Comparison of ENCODE assay signal across 25 cellular contexts in genomic region chr6:30902709-30903108, GRCh38. TPM values are rescaled to one million over a fixed set of nuclear protein-coding genes. Genes with fewer than 3 reads are reported as not detected.
DNase-seq lines count a peak whose midpoint lies in the region; ATAC-seq, FAIRE-seq and TF ChIP-seq lines count a peak whose summit lies in the region.
"Had no signal": no experiment of that assay in that cellular context is flagged by ENCODE, and none has a peak within 500 bp of the region (broad histone marks: within the 10 kb centered on the region; RNA-seq: fewer than 3 reads in every experiment).

No MANE protein-coding gene starts in this region.

- H3K4me3 ChIP-seq in H1 (ENCODE audit: extremely low read depth in 1 of 4, insufficient read depth in 2 of 4, low read depth in 3 of 4, low read length in 4 of 4) (no peak overlapping the region), small intestine (ENCODE audit: low read depth in 1 of 2, low read length in 2 of 2) (no peak overlapping the region)
- H3K4me3 ChIP-seq: esophagus muscularis mucosa, gastrocnemius medialis, lung, tibial nerve had no signal

- H2AK5ac ChIP-seq in H1 (ENCODE audit: low read depth, low read length) = no peak overlapping the region

- peaks cover 2% of the 10 kb centered on the region for H3K27me3 Mint-ChIP-seq in activated naive CD8-positive, alpha-beta T cell treated with anti-CD3 and anti-CD28 coated beads, Interleukin-2, amount 10 ng/mL, durations not matched to agents 7 days and 5 days
- H3K27me3 Mint-ChIP-seq in activated naive CD8-positive, alpha-beta T cell treated with anti-CD3 and anti-CD28 coated beads, Interleukin-2, amount 50 U/mL, for 24 hours = no peaks in the 10 kb centered on the region
- H3K27me3 Mint-ChIP-seq in chondrocyte (ENCODE audit: low read depth) = no peaks in the 10 kb centered on the region
- H3K27me3 Mint-ChIP-seq: effector memory CD8-positive, alpha-beta T cell; stimulated activated naive CD8-positive, alpha-beta T cell treated with anti-CD3 and anti-CD28 coated beads, Interleukin-15, amount 100 ng/mL, for 72 hours had no signal

- TF ChIP-seq EP300 in H1 (IDR thresholded peaks at IDR 0.05; ENCODE audit: borderline replicate concordance in 1 of 2, low read depth in 2 of 2, low read length in 2 of 2) = no peak

- H3K14ac ChIP-seq in H1 (ENCODE audit: insufficient read length) = no peak overlapping the region

- H3K9me3 ChIP-seq in H1 (ENCODE audit: insufficient read depth in 2 of 2, low read depth in 1 of 2, low read length in 1 of 2) (no peaks in the 10 kb centered on the region), small intestine (ENCODE audit: control insufficient read depth, low read depth) (no peaks in the 10 kb centered on the region)
- H3K9me3 ChIP-seq: esophagus muscularis mucosa, gastrocnemius medialis, tibial nerve had no signal

- TF ChIP-seq POLR2A in H1 (IDR thresholded peaks at IDR 0.05; ENCODE audit: control extremely low read depth in 1 of 2, low read depth in 2 of 2, low read length in 2 of 2) = no peak

- H3K79me2 ChIP-seq in H1 (ENCODE audit: control insufficient read depth in 1 of 2, insufficient read depth in 2 of 2, low read length in 2 of 2) = no peaks in the 10 kb centered on the region

- H3K4me2 ChIP-seq in H1 (ENCODE audit: insufficient read depth in 1 of 2, low read depth in 2 of 2, low read length in 2 of 2) = no peak overlapping the region

- no peak overlapping the region for H2BK5ac ChIP-seq in H1 (ENCODE audit: low read depth, low read length)

- no peak overlapping the region for H3K9ac ChIP-seq in H1 (replicated peaks in 1 of 4; ENCODE audit: extremely low read depth in 1 of 4, low read depth in 3 of 4, low read length in 3 of 4)

- H3K36me3 ChIP-seq in H1 (ENCODE audit: control insufficient read depth in 2 of 4, insufficient read depth in 4 of 4, low read length in 3 of 4) (peaks cover 11 to 25% (median 22%) of the 10 kb centered on the region in 4 experiments), small intestine (ENCODE audit: control insufficient read depth in 2 of 2, insufficient read depth in 2 of 2, low read length in 2 of 2) (peaks cover 2 to 9% of the 10 kb centered on the region in 2 donors)

- H3K4me1 ChIP-seq in H1 (replicated peaks in 1 of 4; ENCODE audit: control insufficient read depth in 3 of 4, insufficient read depth in 4 of 4, low read length in 3 of 4) (0 out of 7 replicates have a peak, but pooled peaks cover 0 to 2% (median 0%) of the 10 kb centered on the region in 4 experiments), small intestine (ENCODE audit: control insufficient read depth in 2 of 2, insufficient read depth in 1 of 2, low read depth in 1 of 2, low read length in 1 of 2) (no peaks in the 10 kb centered on the region)

- FAIRE-seq in H1 (lab: Jason Lieb, UNC) = no peak
- no peak for FAIRE-seq in small intestine (lab: Jason Lieb, UNC)

- H3K27ac ChIP-seq in H1 (ENCODE audit: low read depth, low read length) (no peak overlapping the region), small intestine (ENCODE audit: low read depth in 1 of 2, low read length in 1 of 2) (no peak overlapping the region)
- H3K27ac ChIP-seq: 22Rv1, brain microvascular endothelial cell, esophagus muscularis mucosa, gastrocnemius medialis, tibial nerve had no signal

- H3K4ac ChIP-seq in H1 (replicated peaks; ENCODE audit: insufficient read length, low read depth, low read length) = no peak overlapping the region

- no peak overlapping the region for H3K18ac ChIP-seq in H1 (ENCODE audit: extremely low read depth, low read length)

- H3K4me1 Mint-ChIP-seq in activated naive CD8-positive, alpha-beta T cell treated with anti-CD3 and anti-CD28 coated beads, Interleukin-2, amount 10 ng/mL, durations not matched to agents 7 days and 5 days = peaks cover 12% of the 10 kb centered on the region
- peaks cover 17% of the 10 kb centered on the region for H3K4me1 Mint-ChIP-seq in activated naive CD8-positive, alpha-beta T cell treated with anti-CD3 and anti-CD28 coated beads, Interleukin-2, amount 50 U/mL, for 24 hours
- peaks cover 3% of the 10 kb centered on the region for H3K4me1 Mint-ChIP-seq in chondrocyte (ENCODE audit: low read depth)

- H2AFZ ChIP-seq in H1 (ENCODE audit: low read length) = no peak overlapping the region

- H3K4me3 Mint-ChIP-seq in activated naive CD8-positive, alpha-beta T cell treated with anti-CD3 and anti-CD28 coated beads, Interleukin-2, amount 10 ng/mL, durations not matched to agents 7 days and 5 days = no peak overlapping the region
- no peak overlapping the region for H3K4me3 Mint-ChIP-seq in activated naive CD8-positive, alpha-beta T cell treated with anti-CD3 and anti-CD28 coated beads, Interleukin-2, amount 50 U/mL, for 24 hours
- no peak overlapping the region for H3K4me3 Mint-ChIP-seq in chondrocyte (ENCODE audit: unreplicated experiment)
- H3K4me3 Mint-ChIP-seq: effector memory CD8-positive, alpha-beta T cell; stimulated activated naive CD8-positive, alpha-beta T cell treated with anti-CD3 and anti-CD28 coated beads, Interleukin-15, amount 100 ng/mL, for 72 hours had no signal

- H3K79me1 ChIP-seq in H1 (ENCODE audit: low read depth, low read length) = 0 out of 2 replicates have a peak, but pooled peaks cover 2% of the 10 kb centered on the region

- no peaks in the 10 kb centered on the region for H3K9me3 Mint-ChIP-seq in activated naive CD8-positive, alpha-beta T cell treated with anti-CD3 and anti-CD28 coated beads, Interleukin-2, amount 10 ng/mL, durations not matched to agents 7 days and 5 days
- no peaks in the 10 kb centered on the region for H3K9me3 Mint-ChIP-seq in activated naive CD8-positive, alpha-beta T cell treated with anti-CD3 and anti-CD28 coated beads, Interleukin-2, amount 50 U/mL, for 24 hours
- no peaks in the 10 kb centered on the region for H3K9me3 Mint-ChIP-seq in chondrocyte (ENCODE audit: low read depth)
- H3K9me3 Mint-ChIP-seq: effector memory CD8-positive, alpha-beta T cell; stimulated activated naive CD8-positive, alpha-beta T cell treated with anti-CD3 and anti-CD28 coated beads, Interleukin-15, amount 100 ng/mL, for 72 hours had no signal

- DNase-seq in activated naive CD8-positive, alpha-beta T cell treated with anti-CD3 and anti-CD28 coated beads, Interleukin-2, amount 10 ng/mL, durations not matched to agents 7 days and 5 days = no peak
- DNase-seq in activated naive CD8-positive, alpha-beta T cell treated with anti-CD3 and anti-CD28 coated beads, Interleukin-2, amount 50 U/mL, for 24 hours = no peak
- DNase-seq in H1 (ENCODE audit: low read depth in 1 of 2, low spot score in 2 of 2) (no peak), small intestine (peak; percentile 46), chondrocyte (ENCODE audit: low spot score) (no peak), NCI-H187 (lab: John Stamatoyannopoulos, UW) (no peak)
- DNase-seq: activated CD4-positive, alpha-beta T cell treated with anti-CD3 and anti-CD28 coated beads, Interleukin-2, amount 50 U/mL, for 48 hours; activated effector memory CD4-positive, alpha-beta T cell treated with anti-CD3 and anti-CD28 coated beads, Interleukin-2, amount 50 U/mL, for 16 hours; brain microvascular endothelial cell; DMS79; effector memory CD8-positive, alpha-beta T cell; gastrocnemius medialis; HCEC 1CT; hypothalamus; NCI-H1436 treated with DMSO at 0.1 percent for 48 hours; NCI-H524 treated with DMSO at 0.1 percent for 48 hours; occipital lobe; stimulated activated CD4-positive, alpha-beta T cell treated with anti-CD3 and anti-CD28 coated beads, Interleukin-12 subunit alpha, Interleukin-12 subunit beta, amount 100 ng/mL, for 4 hours; stimulated activated CD4-positive, alpha-beta T cell treated with anti-CD3 and anti-CD28 coated beads, Interleukin-4, amount 100 ng/mL, for 4 hours; stimulated activated naive CD8-positive, alpha-beta T cell treated with anti-CD3 and anti-CD28 coated beads, Interleukin-15, amount 100 ng/mL, for 72 hours; T-helper 9 cell had no signal

- 0 out of 2 replicates have a peak overlapping the region, but pooled peaks have one; percentile 60 for H2BK12ac ChIP-seq in H1 (ENCODE audit: low read depth, low read length)

- H2BK20ac ChIP-seq in H1 (ENCODE audit: low read length) = no peak overlapping the region

- no peak overlapping the region for H2BK15ac ChIP-seq in H1 (ENCODE audit: low read length)

- H3K23ac ChIP-seq in H1 (ENCODE audit: insufficient read length) = no peak overlapping the region

- no peaks in the 10 kb centered on the region; the same call in 1 of the 2 replicates for H3K23me2 ChIP-seq in H1 (ENCODE audit: low read depth, low read length)

- POLR2A ChIA-PET in activated naive CD8-positive, alpha-beta T cell treated with anti-CD3 and anti-CD28 coated beads, Interleukin-2, amount 10 ng/mL, durations not matched to agents 7 days and 5 days (lab: Charles Lee) = interaction anchor here (1.2 kb wide), 1 partner anchor 11 kb away, joined by 3 read pairs; the partner anchor contains the start of gene VARS2
- POLR2A ChIA-PET in H1 (lab: Charles Lee; ENCODE audit: partially characterized antibody) = interaction anchor here (0.9 to 5.4 kb wide), 5 partner anchors 10 to 98 kb away, joined by 3 to 22 read pairs (median 4); partner anchors contain the start of genes DDR1 and VARS2

- H2BK120ac ChIP-seq in H1 (replicated peaks; ENCODE audit: low read depth, low read length) = no peak overlapping the region

- TF ChIP-seq CTCF in H1 (IDR thresholded peaks at IDR 0.05; ENCODE audit: control extremely low read depth in 1 of 3, insufficient read depth in 1 of 3, low read depth in 1 of 3, low read length in 3 of 3) (no peak), chondrocyte (IDR thresholded peaks at IDR 0.05) (no peak)

- TF ChIP-seq RAD21 in H1 (IDR thresholded peaks at IDR 0.05 in 1 of 2, conservative IDR thresholded peaks at IDR 0.05 in 1 of 2; ENCODE audit: low read depth in 2 of 2, low read length in 2 of 2) = no peak

- H4K91ac ChIP-seq in H1 (replicated peaks; ENCODE audit: insufficient read length, low read length) = no peak overlapping the region

- H4K20me1 ChIP-seq in H1 (replicated peaks in 1 of 2; ENCODE audit: control insufficient read depth in 1 of 2, insufficient read depth in 2 of 2, low read length in 2 of 2) = no peaks in the 10 kb centered on the region

- ATAC-seq in activated naive CD8-positive, alpha-beta T cell treated with anti-CD3 and anti-CD28 coated beads, Interleukin-2, amount 10 ng/mL, durations not matched to agents 7 days and 5 days (ENCODE audit: low read depth) = no peak
- no peak for ATAC-seq in activated naive CD8-positive, alpha-beta T cell treated with anti-CD3 and anti-CD28 coated beads, Interleukin-2, amount 50 U/mL, for 24 hours
- ATAC-seq: effector memory CD8-positive, alpha-beta T cell; gastrocnemius medialis; stimulated activated naive CD8-positive, alpha-beta T cell treated with anti-CD3 and anti-CD28 coated beads, Interleukin-15, amount 100 ng/mL, for 72 hours had no signal

- H4K5ac ChIP-seq in H1 (ENCODE audit: insufficient read length, low read depth, low read length) = no peak overlapping the region

- 82% methylated on average over 5 of the region's 5 CpGs; no CpG with 5 or more reads in 1 of the 2 experiments for WGBS in H1 (ENCODE audit: extremely low coverage in 1 of 2, insufficient coverage in 1 of 2, insufficient read length in 1 of 2, insufficient replicate concordance in 2 of 2, low coverage in 1 of 2, low lambda C conversion rate in 2 of 2, missing lambda C conversion rate in 1 of 2), 2 experiments
- WGBS in small intestine, 3 donors = 27 to 42% (median 40%) methylated on average over 5 of the region's 5 CpGs

- H3K56ac ChIP-seq in H1 (replicated peaks; ENCODE audit: insufficient read length, low read depth, low read length) = no peak overlapping the region

- peak overlapping the region; percentile 17 for H3K27ac Mint-ChIP-seq in activated naive CD8-positive, alpha-beta T cell treated with anti-CD3 and anti-CD28 coated beads, Interleukin-2, amount 10 ng/mL, durations not matched to agents 7 days and 5 days
- H3K27ac Mint-ChIP-seq in activated naive CD8-positive, alpha-beta T cell treated with anti-CD3 and anti-CD28 coated beads, Interleukin-2, amount 50 U/mL, for 24 hours = no peak overlapping the region
- no peak overlapping the region for H3K27ac Mint-ChIP-seq in chondrocyte (ENCODE audit: unreplicated experiment)
- H3K27ac Mint-ChIP-seq: effector memory CD8-positive, alpha-beta T cell; stimulated activated naive CD8-positive, alpha-beta T cell treated with anti-CD3 and anti-CD28 coated beads, Interleukin-15, amount 100 ng/mL, for 72 hours had no signal

- H3K27me3 ChIP-seq in H1 (replicated peaks in 1 of 4; ENCODE audit: control insufficient read depth in 3 of 4, extremely low read depth in 1 of 4, insufficient read depth in 3 of 4, low read length in 3 of 4) (no peaks in the 10 kb centered on the region), small intestine (ENCODE audit: control insufficient read depth in 2 of 2, insufficient read depth in 2 of 2, low read length in 2 of 2) (no peaks in the 10 kb centered on the region)
- H3K27me3 ChIP-seq: brain microvascular endothelial cell, esophagus muscularis mucosa, gastrocnemius medialis, tibial nerve had no signal

- H3K36me3 Mint-ChIP-seq in activated naive CD8-positive, alpha-beta T cell treated with anti-CD3 and anti-CD28 coated beads, Interleukin-2, amount 10 ng/mL, durations not matched to agents 7 days and 5 days = peaks cover 5% of the 10 kb centered on the region
- H3K36me3 Mint-ChIP-seq in activated naive CD8-positive, alpha-beta T cell treated with anti-CD3 and anti-CD28 coated beads, Interleukin-2, amount 50 U/mL, for 24 hours (ENCODE audit: low read depth) = no peaks in the 10 kb centered on the region
- H3K36me3 Mint-ChIP-seq in chondrocyte (ENCODE audit: low read depth) = peaks cover 17% of the 10 kb centered on the region

- CTCF ChIA-PET in H1 (lab: Charles Lee; ENCODE audit: partially characterized antibody) = interaction anchor here (1.0 to 4.1 kb wide), 5 partner anchors 9 to 170 kb away, joined by 3 to 9 read pairs (median 4); no protein-coding TSS in a partner anchor

- H4K8ac ChIP-seq in H1 (ENCODE audit: extremely low read depth, insufficient read depth, low read length) = no peak overlapping the region

RNA-seq across cellular contexts. Expression of gene GTF2H4, which starts 5.3 kb away (rescaled TPM):
- 10 to 100 TPM; 26.7 to 36.2 TPM for total RNA-seq in activated naive CD8-positive, alpha-beta T cell treated with anti-CD3 and anti-CD28 coated beads, Interleukin-2, amount 10 ng/mL, durations not matched to agents 7 days and 5 days
- 49.5 and 53.4 TPM in 2 replicates for total RNA-seq in H1 (2021; fragmentation: NEBNext Ultra II Directional; extraction: Animal tissue kit (Norgen Biotek cat#: 25700))
- polyA plus RNA-seq in H1 (2011; rRNA removed) (42.3 and 46.2 TPM in 2 replicates), small intestine (10 to 100 TPM; 21.5 to 22.2 (median 22.1) TPM)
- 42.7 TPM for polyA plus RNA-seq in H1 (2011; cell fraction: cytosol; rRNA removed)
- polyA plus RNA-seq in H1 (2011; cell fraction: nucleus; rRNA removed) = 147 TPM
- 36.6 to 48.0 TPM (median 43.7 TPM) in 4 replicates for polyA plus RNA-seq in H1 (2012, experiment 1 of 2)
- polyA plus RNA-seq in H1 (2012, experiment 2 of 2) = 81.6 TPM
- 42.6 TPM for polyA plus RNA-seq in H1 (2013, experiment 1 of 2)
- 40.8 TPM for polyA plus RNA-seq in H1 (2013, experiment 2 of 2)
- polyA minus RNA-seq in H1 (2011; rRNA and poly(A)+ RNA removed) = 27.0 and 29.0 TPM in 2 replicates
- 13.8 TPM for polyA minus RNA-seq in H1 (2011; cell fraction: cytosol; rRNA and poly(A)+ RNA removed)
- polyA minus RNA-seq in H1 (2011; cell fraction: nucleus; rRNA and poly(A)+ RNA removed) = 39.6 TPM
- 39.5 to 54.6 TPM (median 40.1 TPM) in 3 replicates for total RNA-seq in chondrocyte

RNA-seq across cellular contexts. Expression of gene VARS2, which starts 11.3 kb away (rescaled TPM):
- 10 to 100 TPM; 38.0 to 43.1 TPM for total RNA-seq in activated naive CD8-positive, alpha-beta T cell treated with anti-CD3 and anti-CD28 coated beads, Interleukin-2, amount 10 ng/mL, durations not matched to agents 7 days and 5 days
- total RNA-seq in H1 (2021; fragmentation: NEBNext Ultra II Directional; extraction: Animal tissue kit (Norgen Biotek cat#: 25700)) = 41.2 and 47.7 TPM in 2 replicates
- polyA plus RNA-seq in H1 (2011; rRNA removed) = 26.8 and 34.8 TPM in 2 replicates
- 36.0 TPM for polyA plus RNA-seq in H1 (2011; cell fraction: cytosol; rRNA removed)
- polyA plus RNA-seq in H1 (2011; cell fraction: nucleus; rRNA removed) = 180 TPM
- 20.8 to 48.2 TPM (median 43.6 TPM) in 4 replicates for polyA plus RNA-seq in H1 (2012, experiment 1 of 2)
- polyA plus RNA-seq in H1 (2012, experiment 2 of 2) = 31.4 TPM
- polyA plus RNA-seq in H1 (2013, experiment 1 of 2) = 25.2 TPM
- polyA plus RNA-seq in H1 (2013, experiment 2 of 2) = 23.4 TPM
- polyA minus RNA-seq in H1 (2011; rRNA and poly(A)+ RNA removed) = 34.0 and 41.2 TPM in 2 replicates
- polyA minus RNA-seq in H1 (2011; cell fraction: cytosol; rRNA and poly(A)+ RNA removed) = 25.2 TPM
- polyA minus RNA-seq in H1 (2011; cell fraction: nucleus; rRNA and poly(A)+ RNA removed) = 32.4 TPM
- polyA plus RNA-seq in small intestine = 10 to 100 TPM; 25.4 to 54.9 (median 42.0) TPM
- 33.1 to 48.0 TPM (median 33.8 TPM) in 3 replicates for total RNA-seq in chondrocyte

RNA-seq across cellular contexts. Expression of gene DDR1, which starts 18.4 kb away (rescaled TPM):
- 10 to 100 TPM; 10.9 to 11.3 TPM for total RNA-seq in activated naive CD8-positive, alpha-beta T cell treated with anti-CD3 and anti-CD28 coated beads, Interleukin-2, amount 10 ng/mL, durations not matched to agents 7 days and 5 days
- 181 and 182 TPM in 2 replicates for total RNA-seq in H1 (2021; fragmentation: NEBNext Ultra II Directional; extraction: Animal tissue kit (Norgen Biotek cat#: 25700))
- 99.4 and 134 TPM in 2 replicates for polyA plus RNA-seq in H1 (2011; rRNA removed)
- 110 TPM for polyA plus RNA-seq in H1 (2011; cell fraction: cytosol; rRNA removed)
- 240 TPM for polyA plus RNA-seq in H1 (2011; cell fraction: nucleus; rRNA removed)
- 139 to 201 TPM (median 179 TPM) in 4 replicates for polyA plus RNA-seq in H1 (2012, experiment 1 of 2)
- 146 TPM for polyA plus RNA-seq in H1 (2012, experiment 2 of 2)
- 128 TPM for polyA plus RNA-seq in H1 (2013, experiment 1 of 2)
- 135 TPM for polyA plus RNA-seq in H1 (2013, experiment 2 of 2)
- polyA minus RNA-seq in H1 (2011; rRNA and poly(A)+ RNA removed) = 116 and 120 TPM in 2 replicates
- polyA minus RNA-seq in H1 (2011; cell fraction: cytosol; rRNA and poly(A)+ RNA removed) = 196 TPM
- 121 TPM for polyA minus RNA-seq in H1 (2011; cell fraction: nucleus; rRNA and poly(A)+ RNA removed)
- 10 to 100 TPM; 45.7 to 73.4 (median 59.5) TPM for polyA plus RNA-seq in small intestine
- 112 to 157 TPM (median 117 TPM) in 3 replicates for total RNA-seq in chondrocyte

RNA-seq across cellular contexts. Expression of gene SFTA2, which starts 29.3 kb away (rescaled TPM):
- total RNA-seq in activated naive CD8-positive, alpha-beta T cell treated with anti-CD3 and anti-CD28 coated beads, Interleukin-2, amount 10 ng/mL, durations not matched to agents 7 days and 5 days = not detected
- total RNA-seq in H1 (2021; fragmentation: NEBNext Ultra II Directional; extraction: Animal tissue kit (Norgen Biotek cat#: 25700)) = not detected in 2 replicates
- polyA plus RNA-seq in H1 (2011; rRNA removed) (not detected in 2 replicates), small intestine (1 to 10 TPM in 2 of 3 donors, not detected in 1; 1.6 to 3.2 TPM)
- polyA plus RNA-seq in H1 (2011; cell fraction: cytosol; rRNA removed) = not detected
- not detected for polyA plus RNA-seq in H1 (2011; cell fraction: nucleus; rRNA removed)
- not detected in 4 replicates for polyA plus RNA-seq in H1 (2012, experiment 1 of 2)
- not detected for polyA plus RNA-seq in H1 (2012, experiment 2 of 2)
- not detected for polyA plus RNA-seq in H1 (2013, experiment 1 of 2)
- not detected for polyA plus RNA-seq in H1 (2013, experiment 2 of 2)
- polyA minus RNA-seq in H1 (2011; rRNA and poly(A)+ RNA removed) = not detected in 2 replicates
- not detected for polyA minus RNA-seq in H1 (2011; cell fraction: cytosol; rRNA and poly(A)+ RNA removed)
- not detected for polyA minus RNA-seq in H1 (2011; cell fraction: nucleus; rRNA and poly(A)+ RNA removed)
- total RNA-seq in chondrocyte = not detected in 3 replicates
- total RNA-seq: gastrocnemius medialis, occipital lobe, tibial nerve had no signal

RNA-seq across cellular contexts. Expression of gene MUCL3, which starts 38.1 kb away (rescaled TPM):
- not detected for total RNA-seq in activated naive CD8-positive, alpha-beta T cell treated with anti-CD3 and anti-CD28 coated beads, Interleukin-2, amount 10 ng/mL, durations not matched to agents 7 days and 5 days
- total RNA-seq in H1 (2021; fragmentation: NEBNext Ultra II Directional; extraction: Animal tissue kit (Norgen Biotek cat#: 25700)) = 0.08 and 0.37 TPM in 2 replicates
- 0.15 and 0.22 TPM in 2 replicates for polyA plus RNA-seq in H1 (2011; rRNA removed)
- polyA plus RNA-seq in H1 (2011; cell fraction: cytosol; rRNA removed) = 0.18 TPM
- 0.41 TPM for polyA plus RNA-seq in H1 (2011; cell fraction: nucleus; rRNA removed)
- 0.19 to 0.34 TPM (median 0.26 TPM) in 4 replicates for polyA plus RNA-seq in H1 (2012, experiment 1 of 2)
- not detected for polyA plus RNA-seq in H1 (2012, experiment 2 of 2)
- polyA plus RNA-seq in H1 (2013, experiment 1 of 2) = 0.59 TPM
- polyA plus RNA-seq in H1 (2013, experiment 2 of 2) = 0.50 TPM
- 0.10 and 0.13 TPM in 2 replicates for polyA minus RNA-seq in H1 (2011; rRNA and poly(A)+ RNA removed)
- polyA minus RNA-seq in H1 (2011; cell fraction: cytosol; rRNA and poly(A)+ RNA removed) = not detected
- polyA minus RNA-seq in H1 (2011; cell fraction: nucleus; rRNA and poly(A)+ RNA removed) = not detected
- polyA plus RNA-seq in small intestine = 1 to 10 TPM in 2 of 3 donors, under 1 TPM in 1; 0.01 to 1.1 (median 1.1) TPM
- total RNA-seq in chondrocyte = 0.07 TPM in 1 of 3 replicates, not detected in the others
- total RNA-seq: esophagus muscularis mucosa, gastrocnemius medialis, occipital lobe had no signal
